1 cellular context compared by ENCODE assay signal in the genomic region with DNA sequence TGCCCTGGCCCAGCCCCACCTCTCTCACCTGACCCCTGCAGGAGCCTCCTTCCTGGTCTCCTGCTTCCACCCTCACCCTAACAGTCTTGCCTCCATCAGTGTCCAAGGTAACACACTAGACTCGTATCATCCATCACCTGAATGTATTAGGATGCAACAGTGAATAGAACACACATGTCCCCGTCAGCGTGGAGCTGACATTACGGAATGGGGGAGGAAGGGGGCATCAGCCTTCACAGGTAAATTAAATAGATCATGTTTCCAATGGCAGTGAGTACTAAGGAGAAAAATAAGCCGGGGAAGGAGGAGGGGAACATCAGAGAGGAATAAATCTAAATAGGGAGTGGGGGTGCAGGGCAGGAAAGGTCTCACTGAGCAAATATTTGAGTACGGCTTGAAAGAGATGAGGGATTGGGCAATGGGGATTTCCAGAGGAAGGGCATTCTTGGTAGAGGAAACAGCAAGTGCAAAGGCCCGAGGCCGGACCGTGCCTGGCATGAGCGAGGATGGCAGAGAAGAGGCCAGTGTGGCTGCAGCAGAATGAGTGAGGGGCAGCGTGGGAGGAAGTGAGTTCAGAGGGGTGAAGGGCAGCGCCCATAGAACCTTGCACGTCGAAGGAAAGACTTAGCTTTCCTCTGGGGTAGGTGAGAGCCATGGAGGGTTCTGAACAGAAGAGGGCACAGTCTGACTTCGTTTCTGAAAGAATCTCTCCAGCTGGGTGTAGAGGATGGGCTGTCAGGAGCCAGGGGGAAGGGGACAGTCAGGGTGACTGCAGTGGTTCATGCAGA.
A peak's percentile ranks its signal among the peaks of the same experiment; 100 is the strongest.
TF ChIP-seq lines count a peak whose summit lies in the region.

No MANE protein-coding gene starts in this region.

TF ChIP-seq in HepG2, 621 proteins besides CTCF, POLR2A, EP300 and RAD21 (continued from another document and continues in another):
- TF ChIP-seq, protein P1, sequence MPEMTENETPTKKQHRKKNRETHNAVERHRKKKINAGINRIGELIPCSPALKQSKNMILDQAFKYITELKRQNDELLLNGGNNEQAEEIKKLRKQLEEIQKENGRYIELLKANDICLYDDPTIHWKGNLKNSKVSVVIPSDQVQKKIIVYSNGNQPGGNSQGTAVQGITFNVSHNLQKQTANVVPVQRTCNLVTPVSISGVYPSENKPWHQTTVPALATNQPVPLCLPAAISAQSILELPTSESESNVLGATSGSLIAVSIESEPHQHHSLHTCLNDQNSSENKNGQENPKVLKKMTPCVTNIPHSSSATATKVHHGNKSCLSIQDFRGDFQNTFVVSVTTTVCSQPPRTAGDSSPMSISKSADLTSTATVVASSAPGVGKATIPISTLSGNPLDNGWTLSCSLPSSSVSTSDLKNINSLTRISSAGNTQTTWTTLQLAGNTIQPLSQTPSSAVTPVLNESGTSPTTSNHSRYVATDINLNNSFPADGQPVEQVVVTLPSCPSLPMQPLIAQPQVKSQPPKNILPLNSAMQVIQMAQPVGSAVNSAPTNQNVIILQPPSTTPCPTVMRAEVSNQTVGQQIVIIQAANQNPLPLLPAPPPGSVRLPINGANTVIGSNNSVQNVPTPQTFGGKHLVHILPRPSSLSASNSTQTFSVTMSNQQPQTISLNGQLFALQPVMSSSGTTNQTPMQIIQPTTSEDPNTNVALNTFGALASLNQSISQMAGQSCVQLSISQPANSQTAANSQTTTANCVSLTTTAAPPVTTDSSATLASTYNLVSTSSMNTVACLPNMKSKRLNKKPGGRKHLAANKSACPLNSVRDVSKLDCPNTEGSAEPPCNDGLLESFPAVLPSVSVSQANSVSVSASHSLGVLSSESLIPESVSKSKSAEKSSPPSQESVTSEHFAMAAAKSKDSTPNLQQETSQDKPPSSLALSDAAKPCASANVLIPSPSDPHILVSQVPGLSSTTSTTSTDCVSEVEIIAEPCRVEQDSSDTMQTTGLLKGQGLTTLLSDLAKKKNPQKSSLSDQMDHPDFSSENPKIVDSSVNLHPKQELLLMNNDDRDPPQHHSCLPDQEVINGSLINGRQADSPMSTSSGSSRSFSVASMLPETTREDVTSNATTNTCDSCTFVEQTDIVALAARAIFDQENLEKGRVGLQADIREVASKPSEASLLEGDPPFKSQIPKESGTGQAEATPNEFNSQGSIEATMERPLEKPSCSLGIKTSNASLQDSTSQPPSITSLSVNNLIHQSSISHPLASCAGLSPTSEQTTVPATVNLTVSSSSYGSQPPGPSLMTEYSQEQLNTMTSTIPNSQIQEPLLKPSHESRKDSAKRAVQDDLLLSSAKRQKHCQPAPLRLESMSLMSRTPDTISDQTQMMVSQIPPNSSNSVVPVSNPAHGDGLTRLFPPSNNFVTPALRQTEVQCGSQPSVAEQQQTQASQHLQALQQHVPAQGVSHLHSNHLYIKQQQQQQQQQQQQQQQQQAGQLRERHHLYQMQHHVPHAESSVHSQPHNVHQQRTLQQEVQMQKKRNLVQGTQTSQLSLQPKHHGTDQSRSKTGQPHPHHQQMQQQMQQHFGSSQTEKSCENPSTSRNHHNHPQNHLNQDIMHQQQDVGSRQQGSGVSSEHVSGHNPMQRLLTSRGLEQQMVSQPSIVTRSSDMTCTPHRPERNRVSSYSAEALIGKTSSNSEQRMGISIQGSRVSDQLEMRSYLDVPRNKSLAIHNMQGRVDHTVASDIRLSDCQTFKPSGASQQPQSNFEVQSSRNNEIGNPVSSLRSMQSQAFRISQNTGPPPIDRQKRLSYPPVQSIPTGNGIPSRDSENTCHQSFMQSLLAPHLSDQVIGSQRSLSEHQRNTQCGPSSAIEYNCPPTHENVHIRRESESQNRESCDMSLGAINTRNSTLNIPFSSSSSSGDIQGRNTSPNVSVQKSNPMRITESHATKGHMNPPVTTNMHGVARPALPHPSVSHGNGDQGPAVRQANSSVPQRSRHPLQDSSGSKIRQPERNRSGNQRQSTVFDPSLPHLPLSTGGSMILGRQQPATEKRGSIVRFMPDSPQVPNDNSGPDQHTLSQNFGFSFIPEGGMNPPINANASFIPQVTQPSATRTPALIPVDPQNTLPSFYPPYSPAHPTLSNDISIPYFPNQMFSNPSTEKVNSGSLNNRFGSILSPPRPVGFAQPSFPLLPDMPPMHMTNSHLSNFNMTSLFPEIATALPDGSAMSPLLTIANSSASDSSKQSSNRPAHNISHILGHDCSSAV (CRISPR knock-in tag; IDR thresholded peaks at IDR 0.05; ENCODE audit: borderline replicate concordance), result no peak
- TF ChIP-seq, protein P2, sequence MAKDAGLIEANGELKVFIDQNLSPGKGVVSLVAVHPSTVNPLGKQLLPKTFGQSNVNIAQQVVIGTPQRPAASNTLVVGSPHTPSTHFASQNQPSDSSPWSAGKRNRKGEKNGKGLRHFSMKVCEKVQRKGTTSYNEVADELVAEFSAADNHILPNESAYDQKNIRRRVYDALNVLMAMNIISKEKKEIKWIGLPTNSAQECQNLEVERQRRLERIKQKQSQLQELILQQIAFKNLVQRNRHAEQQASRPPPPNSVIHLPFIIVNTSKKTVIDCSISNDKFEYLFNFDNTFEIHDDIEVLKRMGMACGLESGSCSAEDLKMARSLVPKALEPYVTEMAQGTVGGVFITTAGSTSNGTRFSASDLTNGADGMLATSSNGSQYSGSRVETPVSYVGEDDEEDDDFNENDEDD (CRISPR knock-in tag; IDR thresholded peaks at IDR 0.05; ENCODE audit: borderline replicate concordance), result no peak; the same call in 1 of the 2 replicates
- TF ChIP-seq ZBTB42 (CRISPR knock-in tag; IDR thresholded peaks at IDR 0.05), result peak; percentile 81; the same call in 1 of the 2 replicates
- TF ChIP-seq, protein P3, sequence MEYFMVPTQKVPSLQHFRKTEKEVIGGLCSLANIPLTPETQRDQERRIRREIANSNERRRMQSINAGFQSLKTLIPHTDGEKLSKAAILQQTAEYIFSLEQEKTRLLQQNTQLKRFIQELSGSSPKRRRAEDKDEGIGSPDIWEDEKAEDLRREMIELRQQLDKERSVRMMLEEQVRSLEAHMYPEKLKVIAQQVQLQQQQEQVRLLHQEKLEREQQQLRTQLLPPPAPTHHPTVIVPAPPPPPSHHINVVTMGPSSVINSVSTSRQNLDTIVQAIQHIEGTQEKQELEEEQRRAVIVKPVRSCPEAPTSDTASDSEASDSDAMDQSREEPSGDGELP (IDR thresholded peaks at IDR 0.05; ENCODE audit: borderline replicate concordance, low read depth), result peak; percentile 75; the same call in 1 of the 2 replicates
- no peak for TF ChIP-seq ZNF253 (CRISPR knock-in tag; IDR thresholded peaks at IDR 0.05; ENCODE audit: borderline replicate concordance)
- peak; percentile 100 for TF ChIP-seq SIX1 (CRISPR knock-in tag; IDR thresholded peaks at IDR 0.05; ENCODE audit: borderline replicate concordance)
- no peak for TF ChIP-seq ZNF839 (CRISPR knock-in tag; IDR thresholded peaks at IDR 0.05; ENCODE audit: borderline replicate concordance)
- TF ChIP-seq, protein P4, sequence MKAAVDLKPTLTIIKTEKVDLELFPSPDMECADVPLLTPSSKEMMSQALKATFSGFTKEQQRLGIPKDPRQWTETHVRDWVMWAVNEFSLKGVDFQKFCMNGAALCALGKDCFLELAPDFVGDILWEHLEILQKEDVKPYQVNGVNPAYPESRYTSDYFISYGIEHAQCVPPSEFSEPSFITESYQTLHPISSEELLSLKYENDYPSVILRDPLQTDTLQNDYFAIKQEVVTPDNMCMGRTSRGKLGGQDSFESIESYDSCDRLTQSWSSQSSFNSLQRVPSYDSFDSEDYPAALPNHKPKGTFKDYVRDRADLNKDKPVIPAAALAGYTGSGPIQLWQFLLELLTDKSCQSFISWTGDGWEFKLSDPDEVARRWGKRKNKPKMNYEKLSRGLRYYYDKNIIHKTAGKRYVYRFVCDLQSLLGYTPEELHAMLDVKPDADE (CRISPR knock-in tag; IDR thresholded peaks at IDR 0.05), result no peak
- no peak for TF ChIP-seq NRL (CRISPR knock-in tag; IDR thresholded peaks at IDR 0.05; ENCODE audit: borderline replicate concordance)
- TF ChIP-seq, protein P5, sequence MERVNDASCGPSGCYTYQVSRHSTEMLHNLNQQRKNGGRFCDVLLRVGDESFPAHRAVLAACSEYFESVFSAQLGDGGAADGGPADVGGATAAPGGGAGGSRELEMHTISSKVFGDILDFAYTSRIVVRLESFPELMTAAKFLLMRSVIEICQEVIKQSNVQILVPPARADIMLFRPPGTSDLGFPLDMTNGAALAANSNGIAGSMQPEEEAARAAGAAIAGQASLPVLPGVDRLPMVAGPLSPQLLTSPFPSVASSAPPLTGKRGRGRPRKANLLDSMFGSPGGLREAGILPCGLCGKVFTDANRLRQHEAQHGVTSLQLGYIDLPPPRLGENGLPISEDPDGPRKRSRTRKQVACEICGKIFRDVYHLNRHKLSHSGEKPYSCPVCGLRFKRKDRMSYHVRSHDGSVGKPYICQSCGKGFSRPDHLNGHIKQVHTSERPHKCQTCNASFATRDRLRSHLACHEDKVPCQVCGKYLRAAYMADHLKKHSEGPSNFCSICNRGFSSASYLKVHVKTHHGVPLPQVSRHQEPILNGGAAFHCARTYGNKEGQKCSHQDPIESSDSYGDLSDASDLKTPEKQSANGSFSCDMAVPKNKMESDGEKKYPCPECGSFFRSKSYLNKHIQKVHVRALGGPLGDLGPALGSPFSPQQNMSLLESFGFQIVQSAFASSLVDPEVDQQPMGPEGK (CRISPR knock-in tag; IDR thresholded peaks at IDR 0.05), result peak; percentile 98
- TF ChIP-seq ZNF850 (CRISPR knock-in tag; conservative IDR thresholded peaks at IDR 0.05), result no peak; the same call in 1 of the 2 replicates
- no peak for TF ChIP-seq SATB2 (CRISPR knock-in tag; IDR thresholded peaks at IDR 0.05)
- TF ChIP-seq, protein P6, sequence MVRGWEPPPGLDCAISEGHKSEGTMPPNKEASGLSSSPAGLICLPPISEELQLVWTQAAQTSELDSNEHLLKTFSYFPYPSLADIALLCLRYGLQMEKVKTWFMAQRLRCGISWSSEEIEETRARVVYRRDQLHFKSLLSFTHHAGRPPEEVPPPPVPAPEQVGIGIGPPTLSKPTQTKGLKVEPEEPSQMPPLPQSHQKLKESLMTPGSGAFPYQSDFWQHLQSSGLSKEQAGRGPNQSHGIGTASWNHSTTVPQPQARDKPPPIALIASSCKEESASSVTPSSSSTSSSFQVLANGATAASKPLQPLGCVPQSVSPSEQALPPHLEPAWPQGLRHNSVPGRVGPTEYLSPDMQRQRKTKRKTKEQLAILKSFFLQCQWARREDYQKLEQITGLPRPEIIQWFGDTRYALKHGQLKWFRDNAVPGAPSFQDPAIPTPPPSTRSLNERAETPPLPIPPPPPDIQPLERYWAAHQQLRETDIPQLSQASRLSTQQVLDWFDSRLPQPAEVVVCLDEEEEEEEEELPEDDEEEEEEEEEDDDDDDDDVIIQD (CRISPR knock-in tag; IDR thresholded peaks at IDR 0.05; ENCODE audit: low read depth), result peak; percentile 87; the same call in 1 of the 2 replicates
- TF ChIP-seq, protein P7, sequence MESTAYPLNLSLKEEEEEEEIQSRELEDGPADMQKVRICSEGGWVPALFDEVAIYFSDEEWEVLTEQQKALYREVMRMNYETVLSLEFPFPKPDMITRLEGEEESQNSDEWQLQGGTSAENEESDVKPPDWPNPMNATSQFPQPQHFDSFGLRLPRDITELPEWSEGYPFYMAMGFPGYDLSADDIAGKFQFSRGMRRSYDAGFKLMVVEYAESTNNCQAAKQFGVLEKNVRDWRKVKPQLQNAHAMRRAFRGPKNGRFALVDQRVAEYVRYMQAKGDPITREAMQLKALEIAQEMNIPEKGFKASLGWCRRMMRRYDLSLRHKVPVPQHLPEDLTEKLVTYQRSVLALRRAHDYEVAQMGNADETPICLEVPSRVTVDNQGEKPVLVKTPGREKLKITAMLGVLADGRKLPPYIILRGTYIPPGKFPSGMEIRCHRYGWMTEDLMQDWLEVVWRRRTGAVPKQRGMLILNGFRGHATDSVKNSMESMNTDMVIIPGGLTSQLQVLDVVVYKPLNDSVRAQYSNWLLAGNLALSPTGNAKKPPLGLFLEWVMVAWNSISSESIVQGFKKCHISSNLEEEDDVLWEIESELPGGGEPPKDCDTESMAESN (CRISPR knock-in tag; conservative IDR thresholded peaks at IDR 0.05), result peak; percentile 82
- 0 out of 2 replicates have a peak, but pooled peaks have one; percentile 20 for TF ChIP-seq ZNF260 (CRISPR knock-in tag; IDR thresholded peaks at IDR 0.05; ENCODE audit: borderline replicate concordance, low read depth)
- no peak for TF ChIP-seq MAFG (CRISPR knock-in tag; IDR thresholded peaks at IDR 0.05)
- TF ChIP-seq ZNF432 (CRISPR knock-in tag; IDR thresholded peaks at IDR 0.05; ENCODE audit: borderline replicate concordance), result no peak
- TF ChIP-seq, protein P8, sequence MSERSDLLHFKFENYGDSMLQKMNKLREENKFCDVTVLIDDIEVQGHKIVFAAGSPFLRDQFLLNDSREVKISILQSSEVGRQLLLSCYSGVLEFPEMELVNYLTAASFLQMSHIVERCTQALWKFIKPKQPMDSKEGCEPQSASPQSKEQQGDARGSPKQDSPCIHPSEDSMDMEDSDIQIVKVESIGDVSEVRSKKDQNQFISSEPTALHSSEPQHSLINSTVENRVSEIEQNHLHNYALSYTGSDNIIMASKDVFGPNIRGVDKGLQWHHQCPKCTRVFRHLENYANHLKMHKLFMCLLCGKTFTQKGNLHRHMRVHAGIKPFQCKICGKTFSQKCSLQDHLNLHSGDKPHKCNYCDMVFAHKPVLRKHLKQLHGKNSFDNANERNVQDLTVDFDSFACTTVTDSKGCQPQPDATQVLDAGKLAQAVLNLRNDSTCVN (CRISPR knock-in tag; IDR thresholded peaks at IDR 0.05; ENCODE audit: borderline replicate concordance), result peak; percentile 96
- peak; percentile 60 for TF ChIP-seq ZNF777 (CRISPR knock-in tag; IDR thresholded peaks at IDR 0.05)
- peak; percentile 90; the same call in 1 of the 2 replicates for TF ChIP-seq ZNF136 (CRISPR knock-in tag; IDR thresholded peaks at IDR 0.05; ENCODE audit: low read depth)
- peak; percentile 75; the same call in 1 of the 2 replicates for TF ChIP-seq ZNF343 (CRISPR knock-in tag; IDR thresholded peaks at IDR 0.05)
- TF ChIP-seq ZNF121 (CRISPR knock-in tag; IDR thresholded peaks at IDR 0.05), result peak; percentile 77
- no peak; the same call in 1 of the 2 replicates for TF ChIP-seq MBD4 (IDR thresholded peaks at IDR 0.05; ENCODE audit: borderline replicate concordance, low read length)
